ENCODE assay signal across 8 cellular contexts in the genomic region with DNA sequence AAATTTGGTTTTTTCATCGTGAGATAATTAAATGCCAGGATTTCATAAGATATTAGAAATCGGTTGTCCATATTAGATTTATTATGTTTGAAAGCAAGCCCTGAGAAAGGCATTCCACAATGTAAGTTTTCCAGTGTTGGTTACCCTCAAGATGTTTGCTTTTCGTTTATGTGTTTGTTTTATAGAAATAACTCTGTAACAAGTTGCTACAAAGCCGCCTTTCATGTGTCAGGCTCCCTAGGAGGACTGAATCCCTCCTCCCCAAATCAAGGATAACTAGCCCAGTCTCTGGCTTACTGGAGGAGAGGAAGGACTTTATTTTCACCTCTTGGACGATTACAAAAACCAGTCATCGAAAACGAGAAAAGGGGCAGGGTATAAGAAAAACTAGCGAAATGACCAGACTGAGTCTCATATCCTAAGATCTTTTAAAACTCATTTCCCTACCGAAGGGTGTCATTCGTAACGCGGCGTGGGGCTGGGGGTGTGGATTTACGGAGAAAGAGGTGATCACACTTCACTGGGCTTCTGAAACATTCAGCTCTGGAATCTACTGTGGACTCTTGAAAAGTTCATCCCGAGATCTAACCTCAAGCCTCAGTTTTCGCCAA. TPM values are rescaled to one million over a fixed set of nuclear protein-coding genes. Genes with fewer than 3 reads are reported as not detected.
A peak's percentile ranks its signal among the peaks of the same experiment; 100 is the strongest.
DNase-seq lines count a peak whose midpoint lies in the region; ATAC-seq and TF ChIP-seq lines count a peak whose summit lies in the region.

No MANE protein-coding gene starts in this region.

- H3K4me1 ChIP-seq in DOHH2 (ENCODE audit: control insufficient read depth, low read length): peaks cover 23% of the 10 kb centered on the region
- H3K4me1 ChIP-seq in NT2/D1 (ENCODE audit: insufficient read depth, insufficient read length): no peaks in the 10 kb centered on the region

- H3K4me3 ChIP-seq in DOHH2 (ENCODE audit: low read length) (peak overlapping the region; percentile 91), NT2/D1 (ENCODE audit: insufficient read length, low read depth) (peak overlapping the region; percentile 82), dorsolateral prefrontal cortex (peak overlapping the region; percentile 57 to 98 (median 89))

- TF ChIP-seq CTCF in DOHH2 (IDR thresholded peaks at IDR 0.05; ENCODE audit: low read depth, low read length, poor library complexity, severe bottlenecking): no peak
- no peak for TF ChIP-seq CTCF in dorsolateral prefrontal cortex (IDR thresholded peaks at IDR 0.05 in 54 of 56, conservative IDR thresholded peaks at IDR 0.05 in 2 of 56; ENCODE audit: low read depth in 1 of 56, partially characterized antibody in 56 of 56)
- no peak for TF ChIP-seq CTCF in nephron (IDR thresholded peaks at IDR 0.05; ENCODE audit: unreplicated experiment in 3 of 3)

- H3K36me3 Mint-ChIP-seq in nephron (ENCODE audit: low read depth): peaks cover 18% of the 10 kb centered on the region

- no peak for DNase-seq in NT2/D1 (ENCODE audit: low read depth, low spot score)
- DNase-seq in dorsolateral prefrontal cortex: no peak
- DNase-seq in NCI-H2107 treated with DMSO at 0.1 percent for 48 hours (lab: John Stamatoyannopoulos, UW; ENCODE audit: unreplicated experiment): no peak
- no peak for DNase-seq in NCI-H2171 treated with DMSO at 0.1 percent for 48 hours (lab: John Stamatoyannopoulos, UW)
- DNase-seq in NCI-H748 (lab: John Stamatoyannopoulos, UW; ENCODE audit: unreplicated experiment): no peak

- H3K4me1 Mint-ChIP-seq in nephron: peaks cover 18% of the 10 kb centered on the region

- H3K27ac ChIP-seq in DOHH2 (ENCODE audit: low read depth, low read length): peak overlapping the region; percentile 81
- peak overlapping the region in 57 of 59 donors; percentile 72 to 98 (median 91) for H3K27ac ChIP-seq in dorsolateral prefrontal cortex

- H3K9me3 Mint-ChIP-seq in nephron: peaks cover 2% of the 10 kb centered on the region

- no peaks in the 10 kb centered on the region for H4K20me1 ChIP-seq in DOHH2 (ENCODE audit: control insufficient read depth, insufficient read depth, low read depth, low read length)

- intact Hi-C loops in dorsolateral prefrontal cortex (cut with DNase I): loop anchor here (5.0 to 10.0 kb wide), 3 partner anchors 48 to 132 kb away; a partner anchor contains a TSS

- no peaks in the 10 kb centered on the region for H3K27me3 ChIP-seq in DOHH2 (ENCODE audit: control insufficient read depth, low read length)
- H3K27me3 ChIP-seq in NT2/D1 (ENCODE audit: insufficient read depth, insufficient read length): no peaks in the 10 kb centered on the region
- no peaks in the 10 kb centered on the region for H3K27me3 ChIP-seq in dorsolateral prefrontal cortex

- H3K9ac ChIP-seq in NT2/D1 (ENCODE audit: insufficient read length, low read depth): peak overlapping the region; percentile 79

- peak; percentile 27 for ATAC-seq in GM21526 (IDR thresholded peaks at IDR 0.05; ENCODE audit: low FRiP score, unreplicated experiment)

- H3K36me3 ChIP-seq in DOHH2 (ENCODE audit: control insufficient read depth, low read length) (peaks cover 13% of the 10 kb centered on the region), NT2/D1 (ENCODE audit: insufficient read depth, insufficient read length, low read length) (peaks cover 6% of the 10 kb centered on the region)

- H3K27me3 Mint-ChIP-seq in nephron (ENCODE audit: low read depth): no peaks in the 10 kb centered on the region

- H3K27ac Mint-ChIP-seq in nephron: peak overlapping the region; percentile 99

- peaks cover 61% of the 10 kb centered on the region for H3K79me2 ChIP-seq in DOHH2 (ENCODE audit: control insufficient read depth, low read length)

- H3K4me3 Mint-ChIP-seq in nephron: peak overlapping the region; percentile 95 to 99 (median 99)

- no peaks in the 10 kb centered on the region for H3K9me2 ChIP-seq in DOHH2 (replicated peaks; ENCODE audit: control insufficient read depth, low read length)

- H3F3A ChIP-seq in DOHH2 (ENCODE audit: control insufficient read depth, insufficient read depth): no peaks in the 10 kb centered on the region

- peak overlapping the region; percentile 91 for H3K4me2 ChIP-seq in DOHH2 (ENCODE audit: low read length)

- H3K9me3 ChIP-seq in DOHH2 (ENCODE audit: control insufficient read depth, insufficient read depth, low read length): peaks cover 6% of the 10 kb centered on the region; the same call in 1 of the 2 replicates
- no peaks in the 10 kb centered on the region; the same call in 1 of the 2 replicates for H3K9me3 ChIP-seq in NT2/D1 (ENCODE audit: insufficient read depth, low read length)

RNA-seq across cellular contexts. Expression of a gene that starts 1.0 kb away (rescaled TPM):
- 10 to 100 TPM; 14.1 to 28.7 (median 21.0) TPM for total RNA-seq in dorsolateral prefrontal cortex

RNA-seq across cellular contexts. Expression of a gene that starts 1.6 kb away (rescaled TPM):
- 10 to 100 TPM in 27 of 120 experiments, 1 to 10 TPM in 93; 3.8 to 15.1 (median 8.0) TPM for total RNA-seq in dorsolateral prefrontal cortex

RNA-seq across cellular contexts. Expression of a gene that starts 49.2 kb away (rescaled TPM):
- total RNA-seq in dorsolateral prefrontal cortex: 10 to 100 TPM; 19.3 to 47.8 (median 32.5) TPM
